ENCODE assay signal across 19 cellular contexts in the genomic region with DNA sequence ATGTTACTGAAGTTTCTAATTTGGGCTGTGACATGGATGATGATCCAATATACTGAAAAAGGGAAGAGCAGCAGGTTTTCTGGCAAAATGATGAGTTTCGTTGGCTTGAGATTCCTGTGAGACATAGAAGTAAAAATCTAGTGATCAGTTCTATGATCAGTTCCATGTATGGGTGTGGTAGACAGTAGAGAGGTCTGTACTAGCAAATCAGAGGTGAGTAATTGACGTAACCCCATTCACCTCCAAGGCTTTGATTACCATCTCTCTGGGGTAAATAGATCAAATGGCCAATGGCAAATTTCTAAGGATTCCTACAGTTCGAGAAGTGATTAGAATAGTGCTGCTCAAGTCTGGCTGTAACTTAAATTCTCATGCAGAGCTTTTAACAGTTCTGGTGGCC. TPM values are rescaled to one million over a fixed set of nuclear protein-coding genes. Genes with fewer than 3 reads are reported as not detected.
DNase-seq lines count a peak whose midpoint lies in the region; ATAC-seq, FAIRE-seq and TF ChIP-seq lines count a peak whose summit lies in the region.
"Had no signal": no experiment of that assay in that cellular context is flagged by ENCODE, and none has a peak within 500 bp of the region (broad histone marks: within the 10 kb centered on the region; RNA-seq: fewer than 3 reads in every experiment).

No MANE protein-coding gene starts in this region.

- H3K9me3 ChIP-seq in colonic mucosa, result no peaks in the 10 kb centered on the region
- H3K9me3 ChIP-seq: esophagus squamous epithelium, lower lobe of right lung, tibial artery had no signal

- H3K36me3 Mint-ChIP-seq in T-helper 2 cell treated with Interferon-gamma antibody and Interleukin-4, amounts not matched to agents 5 μg/mL and 100 μg/mL, for 36 hours (ENCODE audit: low read depth), result peaks cover 81% of the 10 kb centered on the region
- peaks cover 67% of the 10 kb centered on the region for H3K36me3 Mint-ChIP-seq in activated T-helper 17 cell treated with anti-CD3 and anti-CD28 coated beads, Interleukin-2, amount 50 U/mL, for 72 hours (ENCODE audit: low read depth)
- no peaks in the 10 kb centered on the region for H3K36me3 Mint-ChIP-seq in natural killer cell

- H3K4me1 ChIP-seq in colonic mucosa, result no peaks in the 10 kb centered on the region
- H3K4me1 ChIP-seq: esophagus squamous epithelium, tibial artery had no signal

- no peaks in the 10 kb centered on the region for H3K27me3 Mint-ChIP-seq in T-helper 2 cell treated with Interferon-gamma antibody and Interleukin-4, amounts not matched to agents 5 μg/mL and 100 μg/mL, for 36 hours (ENCODE audit: low read depth)
- no peaks in the 10 kb centered on the region for H3K27me3 Mint-ChIP-seq in activated T-helper 17 cell treated with anti-CD3 and anti-CD28 coated beads, Interleukin-2, amount 50 U/mL, for 72 hours
- H3K27me3 Mint-ChIP-seq in natural killer cell (ENCODE audit: low read depth in 2 of 2), result no peaks in the 10 kb centered on the region

- no peak overlapping the region for H3K4me3 ChIP-seq in colonic mucosa
- H3K4me3 ChIP-seq: esophagus squamous epithelium, lower lobe of right lung, tibial artery had no signal

- no peak for TF ChIP-seq POLR2A in GM12892 (IDR thresholded peaks at IDR 0.05; ENCODE audit: low read depth, low read length)

- peak; percentile 34 for ATAC-seq in activated T-helper 17 cell treated with anti-CD3 and anti-CD28 coated beads, Interleukin-2, amount 50 U/mL, for 72 hours (replicated peaks)
- ATAC-seq in natural killer cell (no peak), GM21723 (IDR thresholded peaks at IDR 0.05; ENCODE audit: unreplicated experiment) (no peak), SK-N-SH treated with all-trans-retinoic acid at 6 μM for 48 hours (no peak)
- ATAC-seq: lower lobe of right lung had no signal

- no peaks in the 10 kb centered on the region for H3K9me3 Mint-ChIP-seq in T-helper 2 cell treated with Interferon-gamma antibody and Interleukin-4, amounts not matched to agents 5 μg/mL and 100 μg/mL, for 36 hours
- H3K9me3 Mint-ChIP-seq in activated T-helper 17 cell treated with anti-CD3 and anti-CD28 coated beads, Interleukin-2, amount 50 U/mL, for 72 hours, result no peaks in the 10 kb centered on the region
- H3K9me3 Mint-ChIP-seq in natural killer cell, result no peaks in the 10 kb centered on the region

- H3K4me3 Mint-ChIP-seq in T-helper 2 cell treated with Interferon-gamma antibody and Interleukin-4, amounts not matched to agents 5 μg/mL and 100 μg/mL, for 36 hours, result peak overlapping the region; percentile 72
- H3K4me3 Mint-ChIP-seq in activated T-helper 17 cell treated with anti-CD3 and anti-CD28 coated beads, Interleukin-2, amount 50 U/mL, for 72 hours, result peak overlapping the region; percentile 95
- H3K4me3 Mint-ChIP-seq in natural killer cell, result peak overlapping the region; percentile 36

- peak; percentile 38 for FAIRE-seq in GM12892 (lab: Jason Lieb, UNC)
- FAIRE-seq: TTC549 had no signal

- peak overlapping the region; percentile 54 for H3K27ac Mint-ChIP-seq in T-helper 2 cell treated with Interferon-gamma antibody and Interleukin-4, amounts not matched to agents 5 μg/mL and 100 μg/mL, for 36 hours
- H3K27ac Mint-ChIP-seq in activated T-helper 17 cell treated with anti-CD3 and anti-CD28 coated beads, Interleukin-2, amount 50 U/mL, for 72 hours, result peak overlapping the region; percentile 4
- H3K27ac Mint-ChIP-seq in natural killer cell, result peak overlapping the region; percentile 79 to 84

- intact Hi-C loops in natural killer cell (cut with micrococcal nuclease) (no loop called here), colonic mucosa (cut with DNase I) (loop anchor here (10.0 kb wide), 1 partner anchor 359 kb away; no protein-coding TSS in a partner anchor)

- peaks cover 63% of the 10 kb centered on the region for H3K4me1 Mint-ChIP-seq in T-helper 2 cell treated with Interferon-gamma antibody and Interleukin-4, amounts not matched to agents 5 μg/mL and 100 μg/mL, for 36 hours (ENCODE audit: low read depth)
- peaks cover 45% of the 10 kb centered on the region for H3K4me1 Mint-ChIP-seq in activated T-helper 17 cell treated with anti-CD3 and anti-CD28 coated beads, Interleukin-2, amount 50 U/mL, for 72 hours
- H3K4me1 Mint-ChIP-seq in natural killer cell, result peaks cover 81 to 84% of the 10 kb centered on the region in 2 donors

- DNase-seq in T-helper 2 cell treated with Interferon-gamma antibody and Interleukin-4, amounts not matched to agents 5 μg/mL and 100 μg/mL, for 36 hours (ENCODE audit: low spot score), result no peak
- DNase-seq in T-helper 2 cell (no peak), GM12892 (ENCODE audit: insufficient read length) (no peak), natural killer cell (no peak), colonic mucosa (no peak)
- DNase-seq: 8988T; esophagus squamous epithelium; glutamatergic neuron; HCEC 1CT; KG1; lower lobe of right lung; NCI-H748 treated with DMSO at 0.1 percent for 48 hours; posterior cingulate gyrus; stimulated activated CD4-positive, alpha-beta T cell treated with anti-CD3 and anti-CD28 coated beads, Interleukin-4, amount 100 ng/mL, for 1 hour; tibial artery had no signal

- no peak overlapping the region for H3K27ac ChIP-seq in colonic mucosa
- H3K27ac ChIP-seq: esophagus squamous epithelium, lower lobe of right lung, tibial artery had no signal

- H3K27me3 ChIP-seq in colonic mucosa, result no peaks in the 10 kb centered on the region
- H3K27me3 ChIP-seq: esophagus squamous epithelium, tibial artery had no signal

- H3K9ac ChIP-seq in colonic mucosa (ENCODE audit: low read depth in 2 of 2, low read length in 2 of 2), result no peak overlapping the region

- TF ChIP-seq CTCF in natural killer cell (IDR thresholded peaks at IDR 0.05) (no peak), colonic mucosa (IDR thresholded peaks at IDR 0.05) (no peak)

- no peaks in the 10 kb centered on the region for H3K36me3 ChIP-seq in colonic mucosa
- H3K36me3 ChIP-seq: esophagus squamous epithelium, lower lobe of right lung, tibial artery had no signal

TF ChIP-seq in SK-N-SH treated with all-trans-retinoic acid at 6 μM for 48 hours, 23 proteins besides CTCF, POLR2A, EP300 and RAD21 (continues in another document):
- TF ChIP-seq TCF4 (CRISPR knock-in tag; IDR thresholded peaks at IDR 0.05; ENCODE audit: borderline replicate concordance) (no peak), ZNF8 (CRISPR knock-in tag; IDR thresholded peaks at IDR 0.05) (no peak), ISL1 (CRISPR knock-in tag; IDR thresholded peaks at IDR 0.05) (no peak), BACH2 (CRISPR knock-in tag; IDR thresholded peaks at IDR 0.05; ENCODE audit: borderline replicate concordance) (no peak), ZFP30 (CRISPR knock-in tag; IDR thresholded peaks at IDR 0.05) (no peak), SNAI2 (CRISPR knock-in tag; IDR thresholded peaks at IDR 0.05) (no peak), ZNF565 (CRISPR knock-in tag; conservative IDR thresholded peaks at IDR 0.05; ENCODE audit: low read depth) (no peak), TSHZ2 (CRISPR knock-in tag; IDR thresholded peaks at IDR 0.05) (no peak), ESRRG (CRISPR knock-in tag; IDR thresholded peaks at IDR 0.05) (no peak)
- TF ChIP-seq, protein P1, sequence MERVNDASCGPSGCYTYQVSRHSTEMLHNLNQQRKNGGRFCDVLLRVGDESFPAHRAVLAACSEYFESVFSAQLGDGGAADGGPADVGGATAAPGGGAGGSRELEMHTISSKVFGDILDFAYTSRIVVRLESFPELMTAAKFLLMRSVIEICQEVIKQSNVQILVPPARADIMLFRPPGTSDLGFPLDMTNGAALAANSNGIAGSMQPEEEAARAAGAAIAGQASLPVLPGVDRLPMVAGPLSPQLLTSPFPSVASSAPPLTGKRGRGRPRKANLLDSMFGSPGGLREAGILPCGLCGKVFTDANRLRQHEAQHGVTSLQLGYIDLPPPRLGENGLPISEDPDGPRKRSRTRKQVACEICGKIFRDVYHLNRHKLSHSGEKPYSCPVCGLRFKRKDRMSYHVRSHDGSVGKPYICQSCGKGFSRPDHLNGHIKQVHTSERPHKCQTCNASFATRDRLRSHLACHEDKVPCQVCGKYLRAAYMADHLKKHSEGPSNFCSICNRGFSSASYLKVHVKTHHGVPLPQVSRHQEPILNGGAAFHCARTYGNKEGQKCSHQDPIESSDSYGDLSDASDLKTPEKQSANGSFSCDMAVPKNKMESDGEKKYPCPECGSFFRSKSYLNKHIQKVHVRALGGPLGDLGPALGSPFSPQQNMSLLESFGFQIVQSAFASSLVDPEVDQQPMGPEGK (CRISPR knock-in tag; IDR thresholded peaks at IDR 0.05; ENCODE audit: borderline replicate concordance), result no peak

RNA-seq across cellular contexts. Expression of gene ITGA4, which starts 6.4 kb away (rescaled TPM):
- polyA plus RNA-seq in GM12892 (2012; ENCODE audit: missing spikeins), result 35.3 TPM
- total RNA-seq in activated T-helper 17 cell treated with anti-CD3 and anti-CD28 coated beads, Interleukin-2, amount 50 U/mL, for 72 hours, result 100 to 1,000 TPM in 1 of 2 donors, 10 to 100 TPM in 1; 63.3 to 196 TPM
- 100 to 1,000 TPM; 178 to 235 (median 189) TPM for total RNA-seq in natural killer cell
- total RNA-seq in colonic mucosa, result 1 to 10 TPM; 4.1 to 6.7 TPM

Comparison
In these comparisons a context has a peak if more than half of its experiments do, and no peak if none do; other contexts are left out.
1. H3K27ac Mint-ChIP-seq: peak in every context shown above with its lines; median percentile 82 in natural killer cell; 54 in T-helper 2 cell treated with Interferon-gamma antibody and Interleukin-4, amounts not matched to agents 5 μg/mL and 100 μg/mL, for 36 hours; 4 in activated T-helper 17 cell treated with anti-CD3 and anti-CD28 coated beads, Interleukin-2, amount 50 U/mL, for 72 hours.
2. H3K4me3 Mint-ChIP-seq: peak in every context shown above with its lines; median percentile 95 in activated T-helper 17 cell treated with anti-CD3 and anti-CD28 coated beads, Interleukin-2, amount 50 U/mL, for 72 hours; 72 in T-helper 2 cell treated with Interferon-gamma antibody and Interleukin-4, amounts not matched to agents 5 μg/mL and 100 μg/mL, for 36 hours; 36 in natural killer cell.
3. RNA of gene ITGA4, which starts 6.4 kb away (total RNA-seq): 63.3 to 196 TPM in activated T-helper 17 cell treated with anti-CD3 and anti-CD28 coated beads, Interleukin-2, amount 50 U/mL, for 72 hours and 178 to 235 TPM in natural killer cell; 4.1 to 6.7 TPM in colonic mucosa; every median in the first group is over 4 times any median in the second.